In the genomic region with DNA sequence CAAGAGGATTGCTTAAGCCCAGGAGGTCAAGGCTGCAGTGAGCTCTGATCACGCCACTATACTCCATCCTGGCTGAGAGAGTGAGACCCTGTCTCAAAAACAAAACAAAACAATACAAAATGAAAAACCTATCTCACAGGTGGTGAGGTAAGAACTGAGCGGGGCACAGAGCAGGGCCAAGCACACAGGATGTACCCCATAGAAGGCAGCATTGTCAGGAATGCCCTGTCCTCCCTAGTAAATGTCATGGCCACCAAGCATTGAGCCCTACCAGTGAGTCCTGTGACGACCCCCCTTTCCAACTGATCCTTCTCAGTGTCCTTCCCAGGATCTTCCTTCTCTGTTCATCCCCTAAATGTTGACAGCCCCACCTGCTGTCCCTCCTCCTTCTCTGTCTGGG, we compare ENCODE assay signal across 1 cellular context.
TF ChIP-seq lines count a peak whose summit lies in the region.

No MANE protein-coding gene starts in this region.

TF ChIP-seq in H1, 55 proteins besides CTCF, POLR2A, EP300 and RAD21 (continued from another document):
- TF ChIP-seq, protein P1, sequence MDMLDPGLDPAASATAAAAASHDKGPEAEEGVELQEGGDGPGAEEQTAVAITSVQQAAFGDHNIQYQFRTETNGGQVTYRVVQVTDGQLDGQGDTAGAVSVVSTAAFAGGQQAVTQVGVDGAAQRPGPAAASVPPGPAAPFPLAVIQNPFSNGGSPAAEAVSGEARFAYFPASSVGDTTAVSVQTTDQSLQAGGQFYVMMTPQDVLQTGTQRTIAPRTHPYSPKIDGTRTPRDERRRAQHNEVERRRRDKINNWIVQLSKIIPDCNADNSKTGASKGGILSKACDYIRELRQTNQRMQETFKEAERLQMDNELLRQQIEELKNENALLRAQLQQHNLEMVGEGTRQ (IDR thresholded peaks at IDR 0.05; ENCODE audit: low read length): no peak
- no peak for TF ChIP-seq NRF1 (IDR thresholded peaks at IDR 0.05; ENCODE audit: low read depth, low read length)
- TF ChIP-seq BCL11A (IDR thresholded peaks at IDR 0.05; ENCODE audit: low read depth in 2 of 2, low read length in 2 of 2): no peak
